Comparison of ENCODE assay signal across 22 cellular contexts in genomic region chr10:103186128-103186527, GRCh38. TPM values are rescaled to one million over a fixed set of nuclear protein-coding genes. Genes with fewer than 3 reads are reported as not detected.
DNase-seq lines count a peak whose midpoint lies in the region; ATAC-seq, FAIRE-seq and TF ChIP-seq lines count a peak whose summit lies in the region.
"Had no signal": no experiment of that assay in that cellular context is flagged by ENCODE, and none has a peak within 500 bp of the region (broad histone marks: within the 10 kb centered on the region; RNA-seq: fewer than 3 reads in every experiment).

No MANE protein-coding gene starts in this region.

- peak overlapping the region in 10 of 11 experiments; percentile 3 to 61 (median 20); a peak in 14 of 22 replicates for H3K27ac ChIP-seq in BLaER1 treated with 17β-estradiol and CSF1 and Interleukin-3, amounts not matched to agents 10 nM and 100 nM
- no peak overlapping the region for H3K27ac ChIP-seq in HEK293 (ENCODE audit: extremely low read depth, low read depth, low read length)
- H3K27ac ChIP-seq in astrocyte (ENCODE audit: low read depth, low read length) = no peak overlapping the region
- H3K27ac ChIP-seq: parathyroid adenoma had no signal

- POLR2A ChIA-PET in HEK293 (lab: Yijun Ruan, JAX) = interaction anchor here (0.7 kb wide), 1 partner anchor 224 kb away, joined by 3 read pairs; no protein-coding TSS in a partner anchor

- peaks cover 11 to 53% (median 28%) of the 10 kb centered on the region in 11 experiments; a peak in 21 of 22 replicates for H3K36me3 ChIP-seq in BLaER1 treated with 17β-estradiol and CSF1 and Interleukin-3, amounts not matched to agents 10 nM and 100 nM
- peaks cover 0 to 9% of the 10 kb centered on the region in 2 experiments; a peak in 1 of 3 replicates for H3K36me3 ChIP-seq in HEK293 (ENCODE audit: control insufficient read depth in 2 of 2, insufficient read depth in 1 of 2, low read length in 2 of 2)
- no peaks in the 10 kb centered on the region for H3K36me3 ChIP-seq in astrocyte (ENCODE audit: insufficient read depth, low read length)
- no peaks in the 10 kb centered on the region for H3K36me3 ChIP-seq in mucosa of descending colon (ENCODE audit: low read depth)

- no peak for DNase-seq in astrocyte (ENCODE audit: low read depth)
- DNase-seq in mucosa of descending colon = no peak
- DNase-seq in HFFc6 = no peak
- no peak for DNase-seq in NCI-H82 (lab: John Stamatoyannopoulos, UW)
- no peak for DNase-seq in cardiac septum (ENCODE audit: low spot score)
- DNase-seq in Calu3 = no peak
- DNase-seq: activated CD4-positive, alpha-beta memory T cell treated with anti-CD3 and anti-CD28 coated beads for 36 hours; activated naive CD8-positive, alpha-beta T cell treated with anti-CD3 and anti-CD28 coated beads, Interleukin-2, amount 50 U/mL, for 24 hours; effector memory CD4-positive, alpha-beta T cell; GF-D8; NCI-H1417; NCI-H2171 treated with DMSO at 0.1 percent for 48 hours; stimulated activated CD4-positive, alpha-beta T cell treated with anti-CD3 and anti-CD28 coated beads, Interleukin-4, amount 100 ng/mL, for 24 hours; substantia nigra had no signal

- H3K9me3 Mint-ChIP-seq in astrocyte (ENCODE audit: unreplicated experiment) (no peaks in the 10 kb centered on the region), HFFc6 (no peaks in the 10 kb centered on the region), Calu3 (ENCODE audit: low read depth, unreplicated experiment) (no peaks in the 10 kb centered on the region)
- H3K9me3 Mint-ChIP-seq: activated CD4-positive, alpha-beta memory T cell treated with anti-CD3 and anti-CD28 coated beads for 36 hours; activated naive CD8-positive, alpha-beta T cell treated with anti-CD3 and anti-CD28 coated beads, Interleukin-2, amount 50 U/mL, for 24 hours; activated T-helper 1 cell treated with anti-CD3 and anti-CD28 coated beads, Interleukin-12 subunit alpha, Interleukin-12 subunit beta, Interleukin-2, Interleukin-4 antibody, amounts not matched to agents 30 ng/mL and 10 ng/mL and 1 ng/mL, durations not matched to agents 14 hours and 24 hours and 36 hours; central memory CD8-positive, alpha-beta T cell had no signal

- TF ChIP-seq CTCF in HEK293 (tag by site-specific recombination; IDR thresholded peaks at IDR 0.05) (no peak), astrocyte (IDR thresholded peaks at IDR 0.05; ENCODE audit: insufficient read depth, low read depth, low read length) (no peak), mucosa of descending colon (IDR thresholded peaks at IDR 0.05) (no peak), HFFc6 (IDR thresholded peaks at IDR 0.05) (no peak), Calu3 (IDR thresholded peaks at IDR 0.05; ENCODE audit: unreplicated experiment) (no peak)

- H3K4me3 ChIP-seq in BLaER1 treated with 17β-estradiol and CSF1 and Interleukin-3, amounts not matched to agents 10 nM and 100 nM = no peak overlapping the region
- H3K4me3 ChIP-seq in HEK293 (ENCODE audit: low read depth, low read length) (no peak overlapping the region), astrocyte (ENCODE audit: insufficient read depth, low read depth, low read length) (no peak overlapping the region), mucosa of descending colon (no peak overlapping the region)
- H3K4me3 ChIP-seq: K562, skin epidermis had no signal

- peaks cover 19% of the 10 kb centered on the region for H3K4me1 Mint-ChIP-seq in astrocyte (ENCODE audit: low read depth, unreplicated experiment)
- H3K4me1 Mint-ChIP-seq in HFFc6 (ENCODE audit: low read depth) = peaks cover 64% of the 10 kb centered on the region
- peaks cover 41% of the 10 kb centered on the region for H3K4me1 Mint-ChIP-seq in Calu3 (ENCODE audit: low read depth, unreplicated experiment)

- no peaks in the 10 kb centered on the region for H3K27me3 ChIP-seq in BLaER1 treated with 17β-estradiol and CSF1 and Interleukin-3, amounts not matched to agents 10 nM and 100 nM
- H3K27me3 ChIP-seq in astrocyte (ENCODE audit: insufficient read depth, low read length) = no peaks in the 10 kb centered on the region

- H3K4me3 Mint-ChIP-seq in astrocyte (ENCODE audit: unreplicated experiment) (no peak overlapping the region), HFFc6 (no peak overlapping the region), Calu3 (ENCODE audit: low read depth, unreplicated experiment) (no peak overlapping the region)
- H3K4me3 Mint-ChIP-seq: activated CD4-positive, alpha-beta memory T cell treated with anti-CD3 and anti-CD28 coated beads for 36 hours; activated naive CD8-positive, alpha-beta T cell treated with anti-CD3 and anti-CD28 coated beads, Interleukin-2, amount 50 U/mL, for 24 hours; activated T-helper 1 cell treated with anti-CD3 and anti-CD28 coated beads, Interleukin-12 subunit alpha, Interleukin-12 subunit beta, Interleukin-2, Interleukin-4 antibody, amounts not matched to agents 30 ng/mL and 10 ng/mL and 1 ng/mL, durations not matched to agents 14 hours and 24 hours and 36 hours; central memory CD8-positive, alpha-beta T cell had no signal

- H3K4me1 ChIP-seq in BLaER1 treated with 17β-estradiol and CSF1 and Interleukin-3, amounts not matched to agents 10 nM and 100 nM = peaks cover 67 to 94% (median 85%) of the 10 kb centered on the region in 10 experiments
- peaks cover 19% of the 10 kb centered on the region for H3K4me1 ChIP-seq in HEK293 (ENCODE audit: control insufficient read depth, insufficient read depth, low read length)
- no peaks in the 10 kb centered on the region for H3K4me1 ChIP-seq in astrocyte (ENCODE audit: insufficient read depth, low read length)
- peaks cover 37% of the 10 kb centered on the region for H3K4me1 ChIP-seq in mucosa of descending colon (ENCODE audit: low read depth)

- H3K27ac Mint-ChIP-seq in astrocyte (ENCODE audit: unreplicated experiment) (no peak overlapping the region), HFFc6 (no peak overlapping the region), Calu3 (ENCODE audit: unreplicated experiment) (no peak overlapping the region)
- H3K27ac Mint-ChIP-seq: activated CD4-positive, alpha-beta memory T cell treated with anti-CD3 and anti-CD28 coated beads for 36 hours; activated naive CD8-positive, alpha-beta T cell treated with anti-CD3 and anti-CD28 coated beads, Interleukin-2, amount 50 U/mL, for 24 hours; activated T-helper 1 cell treated with anti-CD3 and anti-CD28 coated beads, Interleukin-12 subunit alpha, Interleukin-12 subunit beta, Interleukin-2, Interleukin-4 antibody, amounts not matched to agents 30 ng/mL and 10 ng/mL and 1 ng/mL, durations not matched to agents 14 hours and 24 hours and 36 hours had no signal

- H3K9me3 ChIP-seq in BLaER1 treated with 17β-estradiol and CSF1 and Interleukin-3, amounts not matched to agents 10 nM and 100 nM (replicated peaks in 1 of 11) = no peaks in the 10 kb centered on the region
- H3K9me3 ChIP-seq in HEK293 (ENCODE audit: control insufficient read depth, insufficient read depth, low read depth, low read length) (no peaks in the 10 kb centered on the region), astrocyte (ENCODE audit: insufficient read depth, low read depth, low read length) (no peaks in the 10 kb centered on the region), mucosa of descending colon (no peaks in the 10 kb centered on the region)

- peak overlapping the region in 4 of 11 experiments; percentile 0 to 66 (median 25); a peak in 4 of 22 replicates for H3K9ac ChIP-seq in BLaER1 treated with 17β-estradiol and CSF1 and Interleukin-3, amounts not matched to agents 10 nM and 100 nM
- H3K9ac ChIP-seq in astrocyte (ENCODE audit: low read length) = no peak overlapping the region
- H3K9ac ChIP-seq: parathyroid adenoma had no signal

- BruUV-seq in Calu3 (replicated peaks; lab: Mats Ljungman, UMichigan) = no TSS peak

- CTCF ChIA-PET in HEK293 (lab: Yijun Ruan, JAX) (interaction anchor here (1.0 to 1.9 kb wide), 2 partner anchors 9 to 53 kb away, joined by 3 to 7 read pairs; no protein-coding TSS in a partner anchor), Calu3 (lab: Charles Lee) (interaction anchor here (1.3 kb wide), 1 partner anchor 53 kb away, joined by 3 read pairs; no protein-coding TSS in a partner anchor)

- H3K36me3 Mint-ChIP-seq in astrocyte (ENCODE audit: low read depth, unreplicated experiment) (no peaks in the 10 kb centered on the region), HFFc6 (ENCODE audit: low read depth) (peaks cover 13% of the 10 kb centered on the region), Calu3 (ENCODE audit: insufficient read depth, unreplicated experiment) (peaks cover 47% of the 10 kb centered on the region)

- peaks cover 98% of the 10 kb centered on the region for H3K79me2 ChIP-seq in astrocyte (ENCODE audit: insufficient read depth, low read length)

- H3K27me3 Mint-ChIP-seq in astrocyte (ENCODE audit: low read depth, unreplicated experiment) = no peaks in the 10 kb centered on the region
- no peaks in the 10 kb centered on the region for H3K27me3 Mint-ChIP-seq in HFFc6 (ENCODE audit: insufficient read depth)
- H3K27me3 Mint-ChIP-seq in Calu3 (ENCODE audit: unreplicated experiment) = no peaks in the 10 kb centered on the region
- H3K27me3 Mint-ChIP-seq: activated CD4-positive, alpha-beta memory T cell treated with anti-CD3 and anti-CD28 coated beads for 36 hours; activated naive CD8-positive, alpha-beta T cell treated with anti-CD3 and anti-CD28 coated beads, Interleukin-2, amount 50 U/mL, for 24 hours; central memory CD8-positive, alpha-beta T cell had no signal

- peak overlapping the region; percentile 37 to 87 (median 66) for H3K4me2 ChIP-seq in BLaER1 treated with 17β-estradiol and CSF1 and Interleukin-3, amounts not matched to agents 10 nM and 100 nM
- no peak overlapping the region for H3K4me2 ChIP-seq in astrocyte (ENCODE audit: low read length)

- peak; percentile 68 for FAIRE-seq in astrocyte (lab: Jason Lieb, UNC)
- FAIRE-seq: K562 had no signal

- peaks cover 41 to 95% (median 71%) of the 10 kb centered on the region in 11 experiments; a peak in 20 of 22 replicates for H4K20me1 ChIP-seq in BLaER1 treated with 17β-estradiol and CSF1 and Interleukin-3, amounts not matched to agents 10 nM and 100 nM
- peaks cover 75% of the 10 kb centered on the region for H4K20me1 ChIP-seq in astrocyte (ENCODE audit: insufficient read depth, low read length)

- intact Hi-C loops in mucosa of descending colon (cut with DNase I, micrococcal nuclease) (no loop called here), cardiac septum (cut with DNase I) (no loop called here), Calu3 (cut with micrococcal nuclease; ENCODE audit: unreplicated experiment) (no loop called here)

- H2AFZ ChIP-seq in astrocyte (ENCODE audit: low read depth, low read length) = no peak overlapping the region
- H2AFZ ChIP-seq: parathyroid adenoma had no signal

- peak; percentile 69 for ATAC-seq in mucosa of descending colon
- ATAC-seq: activated naive CD8-positive, alpha-beta T cell treated with anti-CD3 and anti-CD28 coated beads, Interleukin-2, amount 50 U/mL, for 24 hours; K562; SK-N-SH treated with all-trans-retinoic acid at 6 μM for 48 hours had no signal

RNA-seq across cellular contexts. Expression of gene NT5C2, which starts 6.9 kb away (rescaled TPM):
- total RNA-seq in astrocyte (89.4 and 113 TPM in 2 replicates), mucosa of descending colon (100 to 1,000 TPM in 2 of 3 donors, 10 to 100 TPM in 1; 84.9 to 105 (median 105) TPM), cardiac septum (94.0 TPM), Calu3 (2022) (70.0 and 75.8 TPM in 2 replicates)
- 10 to 100 TPM; 78.5 to 97.4 (median 81.1) TPM for total RNA-seq in HFFc6 (2021; fragmentation: NEBNext Ultra II Directional; extraction: Animal tissue kit (Norgen Biotek cat#: 25700))

RNA-seq across cellular contexts. Expression of gene RPEL1, which starts 59.6 kb away (rescaled TPM):
- total RNA-seq in astrocyte (not detected in 2 replicates), mucosa of descending colon (under 1 TPM in 1 of 3 donors, not detected in 2; 0.13 TPM), cardiac septum (not detected), Calu3 (2022) (0.57 and 0.61 TPM in 2 replicates)
- under 1 TPM in 1 of 6 experiments, not detected in 5; 0.14 TPM for total RNA-seq in HFFc6 (2021; fragmentation: NEBNext Ultra II Directional; extraction: Animal tissue kit (Norgen Biotek cat#: 25700))
- total RNA-seq: activated T-helper 1 cell treated with anti-CD3 and anti-CD28 coated beads, Interleukin-12 subunit alpha, Interleukin-12 subunit beta, Interleukin-2, Interleukin-4 antibody, amounts not matched to agents 30 ng/mL and 10 ng/mL and 1 ng/mL, durations not matched to agents 14 hours and 24 hours and 36 hours had no signal

Comparison
In these comparisons a context has a peak if more than half of its experiments do, and no peak if none do; other contexts are left out.
1. H3K27ac ChIP-seq: peak in BLaER1 treated with 17β-estradiol and CSF1 and Interleukin-3, amounts not matched to agents 10 nM and 100 nM (10 of 11); none in HEK293 (single experiment) and astrocyte (single experiment).